23 cellular contexts compared by ENCODE assay signal in the genomic region with DNA sequence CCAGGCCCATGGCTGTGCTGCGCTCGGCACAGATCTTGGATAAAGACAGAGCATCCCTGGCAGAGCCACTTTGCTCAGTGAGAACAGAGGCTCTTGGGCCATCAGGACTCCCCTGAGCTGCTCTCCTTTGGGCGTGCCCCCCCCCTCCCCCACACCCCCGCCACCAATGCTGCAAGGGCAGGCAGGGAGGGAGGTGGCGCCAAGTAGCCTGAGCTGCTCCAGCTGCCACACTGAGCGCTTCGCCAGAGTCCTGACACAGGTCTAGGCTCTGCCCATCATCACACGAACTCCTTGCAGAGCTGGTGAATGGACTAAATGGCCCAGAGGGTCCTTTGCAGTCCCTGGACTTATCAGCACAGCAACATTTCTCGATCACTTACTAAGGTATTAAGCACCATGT. TPM values are rescaled to one million over a fixed set of nuclear protein-coding genes. Genes with fewer than 3 reads are reported as not detected.
DNase-seq lines count a peak whose midpoint lies in the region; ATAC-seq, FAIRE-seq and TF ChIP-seq lines count a peak whose summit lies in the region.
"Had no signal": no experiment of that assay in that cellular context is flagged by ENCODE, and none has a peak within 500 bp of the region (broad histone marks: within the 10 kb centered on the region; RNA-seq: fewer than 3 reads in every experiment).

No MANE protein-coding gene starts in this region.

- CTCF ChIA-PET in A549 (lab: Yijun Ruan, JAX) (interaction anchor here (0.7 to 27.7 kb wide), 12 partner anchors 8 to 101 kb away, joined by 3 to 486 read pairs (median 6); a partner anchor contains a TSS), PC-9 (lab: Charles Lee) (no interaction called here)

- peaks cover 55% of the 10 kb centered on the region for H3K4me1 Mint-ChIP-seq in dendritic cell treated with granulocyte-macrophage colony-stimulating factor and Interleukin-4, amounts not matched to agents 40 ng/mL and 50 ng/mL, for 4 days (ENCODE audit: low read depth)
- H3K4me1 Mint-ChIP-seq in activated naive CD8-positive, alpha-beta T cell treated with anti-CD3 and anti-CD28 coated beads, Interleukin-2, amount 50 U/mL, for 24 hours: no peaks in the 10 kb centered on the region
- H3K4me1 Mint-ChIP-seq: B cell had no signal

- H3K4me3 ChIP-seq in right atrium auricular region: no peak overlapping the region
- no peak overlapping the region for H3K4me3 ChIP-seq in A549
- H3K4me3 ChIP-seq in PC-9: no peak overlapping the region
- no peak overlapping the region for H3K4me3 ChIP-seq in body of pancreas
- H3K4me3 ChIP-seq: BLaER1 treated with 17β-estradiol and CSF1 and Interleukin-3, amounts not matched to agents 10 nM and 100 nM had no signal

- H3K27me3 ChIP-seq in right atrium auricular region (no peaks in the 10 kb centered on the region), PC-9 (ENCODE audit: insufficient read depth, low read depth) (no peaks in the 10 kb centered on the region), body of pancreas (no peaks in the 10 kb centered on the region)
- H3K27me3 ChIP-seq: BLaER1 treated with 17β-estradiol and CSF1 and Interleukin-3, amounts not matched to agents 10 nM and 100 nM had no signal

- no peak overlapping the region for H3K27ac ChIP-seq in right atrium auricular region
- peak overlapping the region; percentile 94 to 95 for H3K27ac ChIP-seq in A549
- H3K27ac ChIP-seq in PC-9: peak overlapping the region; percentile 97
- no peak overlapping the region for H3K27ac ChIP-seq in body of pancreas
- H3K27ac ChIP-seq: C4-2B had no signal

- 82% methylated on average over 9 of the region's 9 CpGs for WGBS in A549 (ENCODE audit: missing lambda C conversion rate)
- 89 to 91% methylated on average over 5 to 9 of the region's 9 CpGs for WGBS in body of pancreas, 2 donors

- no TSS peak for BruUV-seq in PC-9 (replicated peaks; lab: Mats Ljungman, UMichigan)

- H4K20me1 ChIP-seq in PC-9 (ENCODE audit: insufficient read depth): peaks cover 7% of the 10 kb centered on the region; the same call in 1 of the 2 replicates

- DNase-seq in right atrium auricular region (ENCODE audit: low spot score) (peak; percentile 18), Right ventricle myocardium inferior (ENCODE audit: missing footprints) (no peak), A549 (ENCODE audit: low read depth in 1 of 2, low spot score in 1 of 2) (no peak), PC-9 (no peak), body of pancreas (no peak)
- no peak for DNase-seq in activated naive CD8-positive, alpha-beta T cell treated with anti-CD3 and anti-CD28 coated beads, Interleukin-2, amount 50 U/mL, for 24 hours
- DNase-seq: 8988T; AML-193; Caco-2; Calu3; CD4-positive, alpha-beta T cell; CD8-positive, alpha-beta T cell; DMS79 treated with DMSO at 0.1 percent for 48 hours; GF-D8 had no signal

- peaks cover 0 to 42% of the 10 kb centered on the region in 2 donors for H3K4me1 ChIP-seq in right atrium auricular region
- peaks cover 73% of the 10 kb centered on the region for H3K4me1 ChIP-seq in A549
- H3K4me1 ChIP-seq in PC-9 (replicated peaks; ENCODE audit: insufficient read depth): peaks cover 38% of the 10 kb centered on the region
- H3K4me1 ChIP-seq in body of pancreas: no peaks in the 10 kb centered on the region
- H3K4me1 ChIP-seq: Caco-2 had no signal

- H3K4me2 ChIP-seq in A549 (no peak overlapping the region), PC-9 (no peak overlapping the region)

- POLR2A ChIA-PET in A549 (lab: Yijun Ruan, JAX) (interaction anchor here (1.1 to 1.6 kb wide), 2 partner anchors 11 to 14 kb away, joined by 5 read pairs; no protein-coding TSS in a partner anchor), PC-9 (lab: Charles Lee; ENCODE audit: unreplicated experiment) (interaction anchor here (0.9 kb wide), 1 partner anchor 34 kb away, joined by 6 read pairs; no protein-coding TSS in a partner anchor)

- ATAC-seq in Right ventricle myocardium inferior (no peak), A549 (no peak), body of pancreas (no peak)
- ATAC-seq in activated naive CD8-positive, alpha-beta T cell treated with anti-CD3 and anti-CD28 coated beads, Interleukin-2, amount 50 U/mL, for 24 hours: no peak
- ATAC-seq: CD8-positive, alpha-beta T cell had no signal

- H3K27ac Mint-ChIP-seq in dendritic cell treated with granulocyte-macrophage colony-stimulating factor and Interleukin-4, amounts not matched to agents 40 ng/mL and 50 ng/mL, for 4 days: peak overlapping the region; percentile 50
- H3K27ac Mint-ChIP-seq in activated naive CD8-positive, alpha-beta T cell treated with anti-CD3 and anti-CD28 coated beads, Interleukin-2, amount 50 U/mL, for 24 hours: no peak overlapping the region
- H3K27ac Mint-ChIP-seq: B cell; CD4-positive, alpha-beta T cell; CD8-positive, alpha-beta T cell had no signal

- H3K9me3 ChIP-seq in right atrium auricular region (no peaks in the 10 kb centered on the region), A549 (no peaks in the 10 kb centered on the region), PC-9 (ENCODE audit: insufficient read depth, low read depth) (no peaks in the 10 kb centered on the region), body of pancreas (no peaks in the 10 kb centered on the region)
- H3K9me3 ChIP-seq: BLaER1 treated with 17β-estradiol and CSF1 and Interleukin-3, amounts not matched to agents 10 nM and 100 nM; Caco-2 had no signal

- intact Hi-C loops in Right ventricle myocardium inferior (cut with DNase I) (no loop called here), PC-9 (cut with micrococcal nuclease; ENCODE audit: unreplicated experiment) (no loop called here), body of pancreas (cut with DNase I) (no loop called here)
- intact Hi-C loops in dendritic cell treated with granulocyte-macrophage colony-stimulating factor and Interleukin-4, amounts not matched to agents 40 ng/mL and 50 ng/mL, for 4 days (cut with micrococcal nuclease): no loop called here

- no peak for FAIRE-seq in A549 (lab: Jason Lieb, UNC)
- FAIRE-seq: A204.1, D721Med, G401.6, GM12891, GM19239 had no signal

- H3F3A ChIP-seq in PC-9 (ENCODE audit: insufficient read depth, low read depth): peaks cover 100% of the 10 kb centered on the region

- no peak overlapping the region for H3K4me3 Mint-ChIP-seq in dendritic cell treated with granulocyte-macrophage colony-stimulating factor and Interleukin-4, amounts not matched to agents 40 ng/mL and 50 ng/mL, for 4 days
- H3K4me3 Mint-ChIP-seq in activated naive CD8-positive, alpha-beta T cell treated with anti-CD3 and anti-CD28 coated beads, Interleukin-2, amount 50 U/mL, for 24 hours: no peak overlapping the region
- H3K4me3 Mint-ChIP-seq: B cell; CD4-positive, alpha-beta T cell; CD8-positive, alpha-beta T cell had no signal

- no peaks in the 10 kb centered on the region for H3K9me2 ChIP-seq in PC-9 (ENCODE audit: insufficient read depth)

- H3K9me3 Mint-ChIP-seq in dendritic cell treated with granulocyte-macrophage colony-stimulating factor and Interleukin-4, amounts not matched to agents 40 ng/mL and 50 ng/mL, for 4 days: no peaks in the 10 kb centered on the region
- no peaks in the 10 kb centered on the region for H3K9me3 Mint-ChIP-seq in activated naive CD8-positive, alpha-beta T cell treated with anti-CD3 and anti-CD28 coated beads, Interleukin-2, amount 50 U/mL, for 24 hours
- H3K9me3 Mint-ChIP-seq: CD4-positive, alpha-beta T cell; CD8-positive, alpha-beta T cell had no signal

- TF ChIP-seq POLR2A in A549 (IDR thresholded peaks at IDR 0.05; ENCODE audit: low read length) (no peak), body of pancreas (IDR thresholded peaks at IDR 0.05) (no peak)

- H2AFZ ChIP-seq in PC-9: no peak overlapping the region

- H3K27me3 Mint-ChIP-seq in dendritic cell treated with granulocyte-macrophage colony-stimulating factor and Interleukin-4, amounts not matched to agents 40 ng/mL and 50 ng/mL, for 4 days: no peaks in the 10 kb centered on the region
- no peaks in the 10 kb centered on the region for H3K27me3 Mint-ChIP-seq in activated naive CD8-positive, alpha-beta T cell treated with anti-CD3 and anti-CD28 coated beads, Interleukin-2, amount 50 U/mL, for 24 hours
- H3K27me3 Mint-ChIP-seq: B cell; CD4-positive, alpha-beta T cell had no signal

- peaks cover 100% of the 10 kb centered on the region for H3K36me3 Mint-ChIP-seq in dendritic cell treated with granulocyte-macrophage colony-stimulating factor and Interleukin-4, amounts not matched to agents 40 ng/mL and 50 ng/mL, for 4 days (ENCODE audit: low read depth)
- H3K36me3 Mint-ChIP-seq in activated naive CD8-positive, alpha-beta T cell treated with anti-CD3 and anti-CD28 coated beads, Interleukin-2, amount 50 U/mL, for 24 hours (ENCODE audit: low read depth): peaks cover 42% of the 10 kb centered on the region

- TF ChIP-seq EP300 in A549 (IDR thresholded peaks at IDR 0.05): no peak

- TF ChIP-seq CTCF in right atrium auricular region (IDR thresholded peaks at IDR 0.05) (no peak), A549 (IDR thresholded peaks at IDR 0.05) (no peak), PC-9 (conservative IDR thresholded peaks at IDR 0.05) (no peak), body of pancreas (IDR thresholded peaks at IDR 0.05) (no peak)

- TF ChIP-seq RAD21 in A549 (conservative IDR thresholded peaks at IDR 0.05 in 1 of 2, IDR thresholded peaks at IDR 0.05 in 1 of 2): no peak

- H3K79me2 ChIP-seq in PC-9 (ENCODE audit: low read depth): peaks cover 62% of the 10 kb centered on the region

- H3K36me3 ChIP-seq in right atrium auricular region (peaks cover 100% of the 10 kb centered on the region), PC-9 (ENCODE audit: low read depth) (peaks cover 97% of the 10 kb centered on the region), body of pancreas (replicated peaks in 1 of 2; ENCODE audit: insufficient read depth in 1 of 2, low read depth in 2 of 2) (peaks cover 0 to 30% of the 10 kb centered on the region in 2 donors)

TF ChIP-seq in A549, 52 proteins besides CTCF, POLR2A, EP300 and RAD21 (continues in another document):
- no peak for TF ChIP-seq CHD2 (IDR thresholded peaks at IDR 0.05; ENCODE audit: low read length, partially characterized antibody)
- no peak for TF ChIP-seq NFE2L2 (conservative IDR thresholded peaks at IDR 0.05; ENCODE audit: low read length)
- TF ChIP-seq JUN (IDR thresholded peaks at IDR 0.05): no peak; a peak in 1 of 5 replicates

RNA-seq across cellular contexts. Expression of a gene that starts 12.5 kb away (rescaled TPM):
- total RNA-seq in right atrium auricular region (100 to 1,000 TPM in 1 of 2 donors, 10 to 100 TPM in 1; 69.1 to 261 TPM), Right ventricle myocardium inferior (232 TPM), PC-9 (2021) (1,009 and 1,328 TPM in 2 replicates), body of pancreas (10 to 100 TPM; 12.9 to 27.5 TPM)
- polyA plus RNA-seq in A549 (2011; rRNA removed) (1,636 and 1,761 TPM in 2 replicates), A549 (2017; fragmentation: RNase III; extraction: RNeasy Plus Mini Kit Qiagen cat#74134 plus additional on column Dnase treatment) (4,339 to 6,918 TPM (median 6,205 TPM) in 3 replicates)
- 1,617 and 1,738 TPM in 2 replicates for polyA plus RNA-seq in A549 (2012; cell fraction: cytosol; rRNA removed)
- 1,542 and 1,798 TPM in 2 replicates for polyA plus RNA-seq in A549 (2012; cell fraction: nucleus; rRNA removed)
- 620 and 678 TPM in 2 replicates for polyA minus RNA-seq in A549 (2011; rRNA and poly(A)+ RNA removed)

Comparison
In these comparisons a context has a peak if more than half of its experiments do, and no peak if none do; other contexts are left out.
1. H3K27ac ChIP-seq: peak in A549 (2 of 2) and PC-9 (single experiment); none in right atrium auricular region (0 of 2) and body of pancreas (0 of 4).